26 cellular contexts compared by ENCODE assay signal in the genomic region with DNA sequence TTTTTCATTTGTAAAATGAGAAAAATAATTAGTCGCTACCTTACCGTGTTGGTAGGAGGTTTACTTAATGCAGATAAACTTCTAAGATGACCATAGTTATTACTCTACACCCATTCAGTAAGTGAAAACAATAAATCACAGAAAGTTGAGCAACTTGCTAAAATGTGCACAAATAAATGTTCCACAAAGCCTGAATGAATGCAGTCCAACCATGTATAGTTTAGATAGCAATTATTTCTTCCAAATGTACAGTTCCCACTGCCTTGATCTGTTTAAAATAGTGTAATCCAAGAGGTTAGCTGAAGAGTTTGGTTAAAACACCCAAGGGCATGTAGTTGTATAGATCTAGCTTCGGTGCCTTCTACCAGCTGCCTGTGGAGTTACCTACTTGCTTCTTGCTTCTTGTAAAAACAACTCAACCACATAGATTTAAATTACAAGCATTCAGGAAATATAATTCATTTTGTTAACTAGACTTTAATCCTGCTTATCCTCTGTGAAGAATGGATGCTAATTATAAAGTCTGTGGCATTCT.
"Had no signal": no experiment of that assay in that cellular context is flagged by ENCODE, and none has a peak within 500 bp of the region (broad histone marks: within the 10 kb centered on the region; RNA-seq: fewer than 3 reads in every experiment).

No MANE protein-coding gene starts in this region.

- H3K4me1 ChIP-seq: right lobe of liver, suprapubic skin, tibial nerve had no signal

- H3K9me3 Mint-ChIP-seq: activated CD4-positive, alpha-beta T cell treated with anti-CD3 and anti-CD28 coated beads, Interleukin-2, amount 10 ng/mL, durations not matched to agents 24 days and 14 days; activated CD8-positive, alpha-beta T cell treated with anti-CD3 and anti-CD28 coated beads for 36 hours; activated naive CD4-positive, alpha-beta T cell treated with anti-CD3 and anti-CD28 coated beads, Interleukin-2, amount 50 U/mL, for 72 hours; activated T-helper 17 cell treated with anti-CD3 and anti-CD28 coated beads, Interleukin-2, amount 50 U/mL, for 72 hours; neural crest cell; stimulated activated memory B cell treated with anti-CD40 and anti-IgM and Interleukin-4, amounts not matched to agents 10 μg/mL and 1 μg/mL and 100 μg/mL, for 72 hours had no signal

- DNase-seq: activated CD4-positive, alpha-beta T cell treated with anti-CD3 and anti-CD28 coated beads, Interleukin-2, amount 10 ng/mL, durations not matched to agents 24 days and 14 days; activated CD8-positive, alpha-beta memory T cell treated with anti-CD3 and anti-CD28 coated beads, Interleukin-2, amount 10 ng/mL, durations not matched to agents 7 days and 5 days; activated CD8-positive, alpha-beta T cell treated with anti-CD3 and anti-CD28 coated beads for 36 hours; activated T-cell treated with anti-CD3 and anti-CD28 coated beads for 4 hours; central memory CD4-positive, alpha-beta T cell; dermis blood vessel endothelial cell; effector CD8-positive, alpha-beta T cell; erythroblast; gastrocnemius medialis; head of caudate nucleus; hypothalamus; left ventricle myocardium inferior; occipital lobe; posterior cingulate gyrus; right lobe of liver; small intestine; stimulated activated CD4-positive, alpha-beta T cell treated with anti-CD3 and anti-CD28 coated beads, Interleukin-15, amount 100 ng/mL, for 24 hours; stomach; T-helper 2 cell had no signal

- H3K27me3 Mint-ChIP-seq: activated CD4-positive, alpha-beta T cell treated with anti-CD3 and anti-CD28 coated beads, Interleukin-2, amount 10 ng/mL, durations not matched to agents 24 days and 14 days; activated T-helper 17 cell treated with anti-CD3 and anti-CD28 coated beads, Interleukin-2, amount 50 U/mL, for 72 hours; stimulated activated memory B cell treated with anti-CD40 and anti-IgM and Interleukin-4, amounts not matched to agents 10 μg/mL and 1 μg/mL and 100 μg/mL, for 72 hours had no signal

- H3K27ac ChIP-seq: left ventricle myocardium inferior, suprapubic skin, tibial nerve had no signal

- H3K36me3 ChIP-seq: ascending aorta, gastrocnemius medialis, left ventricle myocardium inferior, right lobe of liver, stomach, suprapubic skin, tibial nerve had no signal

- H3K4me3 ChIP-seq: ascending aorta, gastrocnemius medialis, left ventricle myocardium inferior, right lobe of liver, stomach, suprapubic skin, tibial nerve had no signal

- H3K27me3 ChIP-seq: ascending aorta, gastrocnemius medialis, right lobe of liver, stomach, suprapubic skin, tibial nerve had no signal

- H3K27ac Mint-ChIP-seq: activated CD4-positive, alpha-beta T cell treated with anti-CD3 and anti-CD28 coated beads, Interleukin-2, amount 10 ng/mL, durations not matched to agents 24 days and 14 days; activated CD8-positive, alpha-beta memory T cell treated with anti-CD3 and anti-CD28 coated beads, Interleukin-2, amount 10 ng/mL, durations not matched to agents 7 days and 5 days; activated CD8-positive, alpha-beta T cell treated with anti-CD3 and anti-CD28 coated beads for 36 hours; activated naive CD4-positive, alpha-beta T cell treated with anti-CD3 and anti-CD28 coated beads, Interleukin-2, amount 50 U/mL, for 72 hours; activated T-helper 17 cell treated with anti-CD3 and anti-CD28 coated beads, Interleukin-2, amount 50 U/mL, for 72 hours; stimulated activated memory B cell treated with anti-CD40 and anti-IgM and Interleukin-4, amounts not matched to agents 10 μg/mL and 1 μg/mL and 100 μg/mL, for 72 hours had no signal

- ATAC-seq: activated CD8-positive, alpha-beta memory T cell treated with anti-CD3 and anti-CD28 coated beads, Interleukin-2, amount 10 ng/mL, durations not matched to agents 7 days and 5 days; activated CD8-positive, alpha-beta T cell treated with anti-CD3 and anti-CD28 coated beads for 36 hours; activated naive CD4-positive, alpha-beta T cell treated with anti-CD3 and anti-CD28 coated beads, Interleukin-2, amount 50 U/mL, for 72 hours; activated T-helper 17 cell treated with anti-CD3 and anti-CD28 coated beads, Interleukin-2, amount 50 U/mL, for 72 hours; gastrocnemius medialis; right lobe of liver; stimulated activated memory B cell treated with anti-CD40 and anti-IgM and Interleukin-4, amounts not matched to agents 10 μg/mL and 1 μg/mL and 100 μg/mL, for 72 hours had no signal

- H3K9me3 ChIP-seq: ascending aorta, left ventricle myocardium inferior, right lobe of liver, stomach, suprapubic skin, tibial nerve had no signal

- H3K4me1 Mint-ChIP-seq: activated CD4-positive, alpha-beta T cell treated with anti-CD3 and anti-CD28 coated beads, Interleukin-2, amount 10 ng/mL, durations not matched to agents 24 days and 14 days; activated CD8-positive, alpha-beta memory T cell treated with anti-CD3 and anti-CD28 coated beads, Interleukin-2, amount 10 ng/mL, durations not matched to agents 7 days and 5 days; activated T-helper 17 cell treated with anti-CD3 and anti-CD28 coated beads, Interleukin-2, amount 50 U/mL, for 72 hours; stimulated activated memory B cell treated with anti-CD40 and anti-IgM and Interleukin-4, amounts not matched to agents 10 μg/mL and 1 μg/mL and 100 μg/mL, for 72 hours had no signal

- H3K36me3 Mint-ChIP-seq: activated CD8-positive, alpha-beta memory T cell treated with anti-CD3 and anti-CD28 coated beads, Interleukin-2, amount 10 ng/mL, durations not matched to agents 7 days and 5 days; activated naive CD4-positive, alpha-beta T cell treated with anti-CD3 and anti-CD28 coated beads, Interleukin-2, amount 50 U/mL, for 72 hours; stimulated activated memory B cell treated with anti-CD40 and anti-IgM and Interleukin-4, amounts not matched to agents 10 μg/mL and 1 μg/mL and 100 μg/mL, for 72 hours had no signal

- H3K4me3 Mint-ChIP-seq: activated CD4-positive, alpha-beta T cell treated with anti-CD3 and anti-CD28 coated beads, Interleukin-2, amount 10 ng/mL, durations not matched to agents 24 days and 14 days; activated CD8-positive, alpha-beta memory T cell treated with anti-CD3 and anti-CD28 coated beads, Interleukin-2, amount 10 ng/mL, durations not matched to agents 7 days and 5 days; activated CD8-positive, alpha-beta T cell treated with anti-CD3 and anti-CD28 coated beads for 36 hours; activated T-helper 17 cell treated with anti-CD3 and anti-CD28 coated beads, Interleukin-2, amount 50 U/mL, for 72 hours; neural crest cell; stimulated activated memory B cell treated with anti-CD40 and anti-IgM and Interleukin-4, amounts not matched to agents 10 μg/mL and 1 μg/mL and 100 μg/mL, for 72 hours had no signal
